In the genomic region with DNA sequence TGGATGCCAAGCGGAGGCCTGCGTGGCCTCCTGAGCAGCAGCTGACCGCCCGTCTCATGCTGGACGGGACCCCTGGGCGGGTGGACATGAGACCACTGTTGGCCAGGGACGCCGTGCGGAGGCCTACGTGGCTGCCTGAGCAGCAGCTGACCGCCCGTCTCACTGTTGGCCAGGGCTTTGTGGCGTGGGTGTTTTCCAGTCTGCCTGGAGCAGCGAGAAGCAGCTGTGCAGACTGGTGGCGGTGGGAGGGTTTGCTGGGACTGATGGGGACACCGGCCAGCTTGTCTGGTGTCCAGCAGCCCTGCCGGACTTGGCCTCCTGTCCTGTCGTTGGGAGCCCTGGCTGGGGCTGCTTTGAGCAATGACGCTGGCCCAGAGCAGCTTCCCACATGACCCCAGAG, we compare ENCODE assay signal across 23 cellular contexts. TPM values are rescaled to one million over a fixed set of nuclear protein-coding genes. Genes with fewer than 3 reads are reported as not detected.
A peak's percentile ranks its signal among the peaks of the same experiment; 100 is the strongest.
DNase-seq lines count a peak whose midpoint lies in the region; ATAC-seq and TF ChIP-seq lines count a peak whose summit lies in the region.
"Had no signal": no experiment of that assay in that cellular context is flagged by ENCODE, and none has a peak within 500 bp of the region (broad histone marks: within the 10 kb centered on the region; RNA-seq: fewer than 3 reads in every experiment).

No MANE protein-coding gene starts in this region.

- intact Hi-C loops in activated T-helper 2 cell treated with anti-CD3 and anti-CD28 coated beads, Interferon-gamma antibody, Interleukin-2, Interleukin-4, amounts not matched to agents 10 μg/mL and 5 μg/mL and 100 μg/mL, durations not matched to agents 14 hours and 24 hours and 36 hours (cut with micrococcal nuclease): no loop called here

- H3K27me3 ChIP-seq in gastroesophageal sphincter (no peaks in the 10 kb centered on the region), mesenchymal stem cell (ENCODE audit: control insufficient read depth in 1 of 2, insufficient read depth in 1 of 2, low read length in 2 of 2) (no peaks in the 10 kb centered on the region)
- H3K27me3 ChIP-seq: BE2C, vagina had no signal

- peak overlapping the region in 1 of 2 experiments; percentile 32 for H3K23ac ChIP-seq in mesenchymal stem cell (ENCODE audit: low read length in 2 of 2)

- H4K8ac ChIP-seq in mesenchymal stem cell (ENCODE audit: low read length): no peak overlapping the region

- H2BK15ac ChIP-seq in mesenchymal stem cell (ENCODE audit: low read depth, poor library complexity, severe bottlenecking): no peak overlapping the region

- POLR2A ChIA-PET in RWPE1 (lab: Yijun Ruan, JAX; ENCODE audit: low non-redundant PET) (no interaction called here), WTC11 (lab: Charles Lee) (interaction anchor here (0.6 kb wide), 1 partner anchor 195 kb away, joined by 8 read pairs; no protein-coding TSS in a partner anchor)

- H3K36me3 Mint-ChIP-seq in stimulated activated naive B cell treated with anti-CD40 and anti-IgM and Interleukin-4, amounts not matched to agents 10 μg/mL and 1 μg/mL and 100 μg/mL, for 72 hours: peaks cover 43 to 53% of the 10 kb centered on the region in 2 donors
- H3K36me3 Mint-ChIP-seq in WTC11: peaks cover 24% of the 10 kb centered on the region
- H3K36me3 Mint-ChIP-seq in activated T-helper 2 cell treated with anti-CD3 and anti-CD28 coated beads, Interferon-gamma antibody, Interleukin-2, Interleukin-4, amounts not matched to agents 10 μg/mL and 5 μg/mL and 100 μg/mL, durations not matched to agents 14 hours and 24 hours and 36 hours (ENCODE audit: low read depth): peaks cover 10% of the 10 kb centered on the region
- H3K36me3 Mint-ChIP-seq in stimulated activated effector memory CD8-positive, alpha-beta T cell treated with anti-CD3 and anti-CD28 coated beads, Interleukin-12 subunit alpha, Interleukin-12 subunit beta, amount 100 ng/mL, for 72 hours: peaks cover 14% of the 10 kb centered on the region

- ATAC-seq in gastroesophageal sphincter: peak; percentile 56
- no peak for ATAC-seq in stimulated activated naive B cell treated with anti-CD40 and anti-IgM and Interleukin-4, amounts not matched to agents 10 μg/mL and 1 μg/mL and 100 μg/mL, for 72 hours (replicated peaks)
- no peak for ATAC-seq in WTC11
- ATAC-seq in stimulated activated effector memory CD8-positive, alpha-beta T cell treated with anti-CD3 and anti-CD28 coated beads, Interleukin-12 subunit alpha, Interleukin-12 subunit beta, amount 100 ng/mL, for 72 hours: no peak

- no peak for TF ChIP-seq POLR2A in gastroesophageal sphincter (IDR thresholded peaks at IDR 0.05)

- TF ChIP-seq EP300 in gastroesophageal sphincter (IDR thresholded peaks at IDR 0.05): no peak

- peaks cover 0 to 41% of the 10 kb centered on the region in 2 donors for H3K36me3 ChIP-seq in gastroesophageal sphincter
- peaks cover 23 to 40% of the 10 kb centered on the region in 2 experiments for H3K36me3 ChIP-seq in mesenchymal stem cell (ENCODE audit: control insufficient read depth in 1 of 2, insufficient read depth in 2 of 2, low read depth in 1 of 2, low read length in 2 of 2)

- TF ChIP-seq CTCF in RWPE1 (conservative IDR thresholded peaks at IDR 0.05; ENCODE audit: low read depth): no peak
- TF ChIP-seq CTCF in gastroesophageal sphincter (IDR thresholded peaks at IDR 0.05): no peak
- no peak for TF ChIP-seq CTCF in WTC11 (IDR thresholded peaks at IDR 0.05)

- CTCF ChIA-PET in RWPE1 (lab: Yijun Ruan, JAX): no interaction called here
- CTCF ChIA-PET in WTC11 (lab: Charles Lee): interaction anchor here (0.6 kb wide), 1 partner anchor 21 kb away, joined by 4 read pairs; no protein-coding TSS in a partner anchor

- peak overlapping the region; percentile 82 for H3K9ac ChIP-seq in mesenchymal stem cell (ENCODE audit: low read length)

- no peaks in the 10 kb centered on the region for H3K9me3 ChIP-seq in gastroesophageal sphincter
- H3K9me3 ChIP-seq in mesenchymal stem cell (ENCODE audit: control insufficient read depth, low read length): no peaks in the 10 kb centered on the region
- H3K9me3 ChIP-seq: BE2C, vagina had no signal

- no peak overlapping the region for H4K91ac ChIP-seq in mesenchymal stem cell (ENCODE audit: low read length)

- no peak overlapping the region for H2AK5ac ChIP-seq in mesenchymal stem cell (ENCODE audit: low read length, severe bottlenecking)

- H3K27ac ChIP-seq in RWPE1: 0 out of 2 replicates have a peak overlapping the region, but pooled peaks have one; percentile 12
- peak overlapping the region in 2 of 4 donors; percentile 19 to 33 for H3K27ac ChIP-seq in gastroesophageal sphincter
- H3K27ac ChIP-seq in mesenchymal stem cell (ENCODE audit: low read length, poor library complexity, severe bottlenecking): no peak overlapping the region
- H3K27ac ChIP-seq: vagina had no signal

- no peak overlapping the region for H3K18ac ChIP-seq in mesenchymal stem cell (ENCODE audit: low read depth in 1 of 2, low read length in 2 of 2)

- H3K27ac Mint-ChIP-seq in stimulated activated naive B cell treated with anti-CD40 and anti-IgM and Interleukin-4, amounts not matched to agents 10 μg/mL and 1 μg/mL and 100 μg/mL, for 72 hours: peak overlapping the region; percentile 22
- H3K27ac Mint-ChIP-seq in WTC11: no peak overlapping the region
- H3K27ac Mint-ChIP-seq in activated T-helper 2 cell treated with anti-CD3 and anti-CD28 coated beads, Interferon-gamma antibody, Interleukin-2, Interleukin-4, amounts not matched to agents 10 μg/mL and 5 μg/mL and 100 μg/mL, durations not matched to agents 14 hours and 24 hours and 36 hours: no peak overlapping the region
- no peak overlapping the region for H3K27ac Mint-ChIP-seq in stimulated activated effector memory CD8-positive, alpha-beta T cell treated with anti-CD3 and anti-CD28 coated beads, Interleukin-12 subunit alpha, Interleukin-12 subunit beta, amount 100 ng/mL, for 72 hours
- H3K27ac Mint-ChIP-seq: activated CD4-positive, alpha-beta T cell treated with anti-CD3 and anti-CD28 coated beads, Interleukin-2, amount 10 ng/mL, durations not matched to agents 24 days and 14 days; activated naive CD8-positive, alpha-beta T cell treated with anti-CD3 and anti-CD28 coated beads, Interleukin-2, amount 10 ng/mL, durations not matched to agents 7 days and 5 days; activated T-cell treated with anti-CD3 and anti-CD28 coated beads, Interleukin-2, amount 50 U/mL, for 24 hours; nephron had no signal

- H3K4ac ChIP-seq in mesenchymal stem cell (ENCODE audit: low read depth in 1 of 2, low read length in 2 of 2): no peak overlapping the region

- H3K4me1 ChIP-seq in gastroesophageal sphincter (peaks cover 0 to 10% (median 0%) of the 10 kb centered on the region in 3 donors), mesenchymal stem cell (ENCODE audit: control insufficient read depth, insufficient read depth, low read depth, low read length) (peaks cover 11% of the 10 kb centered on the region)
- H3K4me1 ChIP-seq: BE2C had no signal

- 85% methylated on average over 4 of the region's 19 CpGs; no CpG with 5 or more reads in 1 of the 2 donors for WGBS in gastroesophageal sphincter (ENCODE audit: low coverage in 1 of 2), 2 donors
- WGBS in mesenchymal stem cell: 92% methylated on average over 19 of the region's 19 CpGs

- peaks cover 6% of the 10 kb centered on the region for H3K79me1 ChIP-seq in mesenchymal stem cell (replicated peaks; ENCODE audit: low read length, poor library complexity, severe bottlenecking)

- no peak overlapping the region for H3K4me3 ChIP-seq in gastroesophageal sphincter
- peak overlapping the region in 1 of 2 experiments; percentile 48 for H3K4me3 ChIP-seq in mesenchymal stem cell (ENCODE audit: insufficient read depth in 1 of 2, low read depth in 1 of 2, low read length in 2 of 2)
- H3K4me3 ChIP-seq: smooth muscle cell, vagina had no signal

- peaks cover 32 to 35% of the 10 kb centered on the region in 2 donors for H3K4me1 Mint-ChIP-seq in stimulated activated naive B cell treated with anti-CD40 and anti-IgM and Interleukin-4, amounts not matched to agents 10 μg/mL and 1 μg/mL and 100 μg/mL, for 72 hours
- H3K4me1 Mint-ChIP-seq in WTC11: no peaks in the 10 kb centered on the region
- H3K4me1 Mint-ChIP-seq in activated T-helper 2 cell treated with anti-CD3 and anti-CD28 coated beads, Interferon-gamma antibody, Interleukin-2, Interleukin-4, amounts not matched to agents 10 μg/mL and 5 μg/mL and 100 μg/mL, durations not matched to agents 14 hours and 24 hours and 36 hours (ENCODE audit: low read depth): peaks cover 26% of the 10 kb centered on the region
- peaks cover 40% of the 10 kb centered on the region for H3K4me1 Mint-ChIP-seq in stimulated activated effector memory CD8-positive, alpha-beta T cell treated with anti-CD3 and anti-CD28 coated beads, Interleukin-12 subunit alpha, Interleukin-12 subunit beta, amount 100 ng/mL, for 72 hours

- DNase-seq in RWPE1 (ENCODE audit: low spot score): no peak
- no peak for DNase-seq in mesenchymal stem cell
- no peak for DNase-seq in stimulated activated naive B cell treated with anti-CD40 and anti-IgM and Interleukin-4, amounts not matched to agents 10 μg/mL and 1 μg/mL and 100 μg/mL, for 72 hours
- no peak for DNase-seq in WTC11 (ENCODE audit: low spot score)
- no peak for DNase-seq in activated T-helper 2 cell treated with anti-CD3 and anti-CD28 coated beads, Interferon-gamma antibody, Interleukin-2, Interleukin-4, amounts not matched to agents 10 μg/mL and 5 μg/mL and 100 μg/mL, durations not matched to agents 14 hours and 24 hours and 36 hours (ENCODE audit: low spot score)
- DNase-seq in stimulated activated effector memory CD8-positive, alpha-beta T cell treated with anti-CD3 and anti-CD28 coated beads, Interleukin-12 subunit alpha, Interleukin-12 subunit beta, amount 100 ng/mL, for 72 hours (ENCODE audit: low spot score in 2 of 2): no peak
- DNase-seq in amniotic stem cell (lab: John Stamatoyannopoulos, UW): no peak
- DNase-seq: activated CD4-positive, alpha-beta T cell treated with anti-CD3 and anti-CD28 coated beads, Interleukin-2, amount 10 ng/mL, durations not matched to agents 24 days and 14 days; activated naive CD8-positive, alpha-beta T cell treated with anti-CD3 and anti-CD28 coated beads, Interleukin-2, amount 10 ng/mL, durations not matched to agents 7 days and 5 days; activated T-cell treated with anti-CD3 and anti-CD28 coated beads, Interleukin-2, amount 50 U/mL, for 24 hours; BE2C; DND-41; left colon; MM.1S; NCI-H2081; NCI-H82; SHP77; stimulated activated naive CD4-positive, alpha-beta T cell treated with Interleukin-2 at 50 U/mL for 16 hours had no signal

- H3K4me3 Mint-ChIP-seq in stimulated activated naive B cell treated with anti-CD40 and anti-IgM and Interleukin-4, amounts not matched to agents 10 μg/mL and 1 μg/mL and 100 μg/mL, for 72 hours: no peak overlapping the region
- H3K4me3 Mint-ChIP-seq in WTC11: no peak overlapping the region
- no peak overlapping the region for H3K4me3 Mint-ChIP-seq in activated T-helper 2 cell treated with anti-CD3 and anti-CD28 coated beads, Interferon-gamma antibody, Interleukin-2, Interleukin-4, amounts not matched to agents 10 μg/mL and 5 μg/mL and 100 μg/mL, durations not matched to agents 14 hours and 24 hours and 36 hours (ENCODE audit: low read depth)
- no peak overlapping the region for H3K4me3 Mint-ChIP-seq in stimulated activated effector memory CD8-positive, alpha-beta T cell treated with anti-CD3 and anti-CD28 coated beads, Interleukin-12 subunit alpha, Interleukin-12 subunit beta, amount 100 ng/mL, for 72 hours
- H3K4me3 Mint-ChIP-seq: activated CD4-positive, alpha-beta T cell treated with anti-CD3 and anti-CD28 coated beads, Interleukin-2, amount 10 ng/mL, durations not matched to agents 24 days and 14 days; activated naive CD8-positive, alpha-beta T cell treated with anti-CD3 and anti-CD28 coated beads, Interleukin-2, amount 10 ng/mL, durations not matched to agents 7 days and 5 days; activated T-cell treated with anti-CD3 and anti-CD28 coated beads, Interleukin-2, amount 50 U/mL, for 24 hours; nephron had no signal

- H2BK12ac ChIP-seq in mesenchymal stem cell (ENCODE audit: low read length in 2 of 2): no peak overlapping the region

- peaks cover 3 to 9% of the 10 kb centered on the region in 2 donors for H3K9me3 Mint-ChIP-seq in stimulated activated naive B cell treated with anti-CD40 and anti-IgM and Interleukin-4, amounts not matched to agents 10 μg/mL and 1 μg/mL and 100 μg/mL, for 72 hours
- H3K9me3 Mint-ChIP-seq in WTC11: peaks cover 6% of the 10 kb centered on the region; the same call in 1 of the 2 replicates
- no peaks in the 10 kb centered on the region for H3K9me3 Mint-ChIP-seq in activated T-helper 2 cell treated with anti-CD3 and anti-CD28 coated beads, Interferon-gamma antibody, Interleukin-2, Interleukin-4, amounts not matched to agents 10 μg/mL and 5 μg/mL and 100 μg/mL, durations not matched to agents 14 hours and 24 hours and 36 hours
- H3K9me3 Mint-ChIP-seq in stimulated activated effector memory CD8-positive, alpha-beta T cell treated with anti-CD3 and anti-CD28 coated beads, Interleukin-12 subunit alpha, Interleukin-12 subunit beta, amount 100 ng/mL, for 72 hours: no peaks in the 10 kb centered on the region
- H3K9me3 Mint-ChIP-seq: activated CD4-positive, alpha-beta T cell treated with anti-CD3 and anti-CD28 coated beads, Interleukin-2, amount 10 ng/mL, durations not matched to agents 24 days and 14 days; activated naive CD8-positive, alpha-beta T cell treated with anti-CD3 and anti-CD28 coated beads, Interleukin-2, amount 10 ng/mL, durations not matched to agents 7 days and 5 days; activated T-cell treated with anti-CD3 and anti-CD28 coated beads, Interleukin-2, amount 50 U/mL, for 24 hours had no signal

- no peak overlapping the region for H2BK120ac ChIP-seq in mesenchymal stem cell (ENCODE audit: low read depth, low read length)

- H3K27me3 Mint-ChIP-seq in stimulated activated naive B cell treated with anti-CD40 and anti-IgM and Interleukin-4, amounts not matched to agents 10 μg/mL and 1 μg/mL and 100 μg/mL, for 72 hours: no peaks in the 10 kb centered on the region
- peaks cover 6% of the 10 kb centered on the region for H3K27me3 Mint-ChIP-seq in WTC11 (ENCODE audit: low read depth)
- no peaks in the 10 kb centered on the region for H3K27me3 Mint-ChIP-seq in activated T-helper 2 cell treated with anti-CD3 and anti-CD28 coated beads, Interferon-gamma antibody, Interleukin-2, Interleukin-4, amounts not matched to agents 10 μg/mL and 5 μg/mL and 100 μg/mL, durations not matched to agents 14 hours and 24 hours and 36 hours (ENCODE audit: low read depth)
- H3K27me3 Mint-ChIP-seq: activated CD4-positive, alpha-beta T cell treated with anti-CD3 and anti-CD28 coated beads, Interleukin-2, amount 10 ng/mL, durations not matched to agents 24 days and 14 days; activated naive CD8-positive, alpha-beta T cell treated with anti-CD3 and anti-CD28 coated beads, Interleukin-2, amount 10 ng/mL, durations not matched to agents 7 days and 5 days; activated T-cell treated with anti-CD3 and anti-CD28 coated beads, Interleukin-2, amount 50 U/mL, for 24 hours had no signal

- H2BK5ac ChIP-seq in mesenchymal stem cell (ENCODE audit: low read depth, low read length, poor library complexity, severe bottlenecking): no peak overlapping the region

- H3K14ac ChIP-seq in mesenchymal stem cell (ENCODE audit: low read length in 2 of 2): peak overlapping the region in 1 of 2 experiments; percentile 35

- H2AFZ ChIP-seq in mesenchymal stem cell (ENCODE audit: low read depth, low read length): no peak overlapping the region

- H3K4me2 ChIP-seq in mesenchymal stem cell (ENCODE audit: low read length, poor library complexity, severe bottlenecking): no peak overlapping the region
- H3K4me2 ChIP-seq: smooth muscle cell had no signal

RNA-seq across cellular contexts. Expression of gene D2HGDH, which starts 5.8 kb away (rescaled TPM):
- total RNA-seq in gastroesophageal sphincter (10 to 100 TPM; 12.5 to 21.8 (median 13.3) TPM), WTC11 (2021) (22.7 to 28.1 TPM (median 26.8 TPM) in 3 replicates)
- polyA plus RNA-seq in mesenchymal stem cell (2013, experiment 1 of 2): 5.7 TPM
- polyA plus RNA-seq in mesenchymal stem cell (2013, experiment 2 of 2): 5.3 TPM
- total RNA-seq in activated T-helper 2 cell treated with anti-CD3 and anti-CD28 coated beads, Interferon-gamma antibody, Interleukin-2, Interleukin-4, amounts not matched to agents 10 μg/mL and 5 μg/mL and 100 μg/mL, durations not matched to agents 14 hours and 24 hours and 36 hours: 36.5 and 39.9 TPM in 2 replicates

RNA-seq across cellular contexts. Expression of gene ING5, which starts 26.8 kb away (rescaled TPM):
- total RNA-seq in gastroesophageal sphincter (10 to 100 TPM; 18.0 to 46.7 (median 35.5) TPM), WTC11 (2021) (43.1 to 47.4 TPM (median 45.3 TPM) in 3 replicates)
- polyA plus RNA-seq in mesenchymal stem cell (2013, experiment 1 of 2): 11.3 TPM
- 11.4 TPM for polyA plus RNA-seq in mesenchymal stem cell (2013, experiment 2 of 2)
- total RNA-seq in activated T-helper 2 cell treated with anti-CD3 and anti-CD28 coated beads, Interferon-gamma antibody, Interleukin-2, Interleukin-4, amounts not matched to agents 10 μg/mL and 5 μg/mL and 100 μg/mL, durations not matched to agents 14 hours and 24 hours and 36 hours: 49.4 and 56.4 TPM in 2 replicates

RNA-seq across cellular contexts. Expression of gene DTYMK, which starts 42.0 kb away (rescaled TPM):
- total RNA-seq in gastroesophageal sphincter (10 to 100 TPM in 2 of 4 donors, 1 to 10 TPM in 2; 7.7 to 18.7 (median 11.0) TPM), WTC11 (2021) (79.9 to 88.1 TPM (median 87.7 TPM) in 3 replicates)
- polyA plus RNA-seq in mesenchymal stem cell (2013, experiment 1 of 2): 20.3 TPM
- 20.5 TPM for polyA plus RNA-seq in mesenchymal stem cell (2013, experiment 2 of 2)
- total RNA-seq in activated T-helper 2 cell treated with anti-CD3 and anti-CD28 coated beads, Interferon-gamma antibody, Interleukin-2, Interleukin-4, amounts not matched to agents 10 μg/mL and 5 μg/mL and 100 μg/mL, durations not matched to agents 14 hours and 24 hours and 36 hours: 95.9 and 98.2 TPM in 2 replicates

RNA-seq across cellular contexts. Expression of gene GAL3ST2, which starts 48.0 kb away (rescaled TPM):
- total RNA-seq in gastroesophageal sphincter (under 1 TPM in 1 of 4 donors, not detected in 3; 0.40 TPM), WTC11 (2021) (0.73 to 0.98 TPM (median 0.78 TPM) in 3 replicates)
- 0.06 TPM for polyA plus RNA-seq in mesenchymal stem cell (2013, experiment 1 of 2)
- polyA plus RNA-seq in mesenchymal stem cell (2013, experiment 2 of 2): 0.07 TPM
- total RNA-seq in activated T-helper 2 cell treated with anti-CD3 and anti-CD28 coated beads, Interferon-gamma antibody, Interleukin-2, Interleukin-4, amounts not matched to agents 10 μg/mL and 5 μg/mL and 100 μg/mL, durations not matched to agents 14 hours and 24 hours and 36 hours: 1.3 and 1.9 TPM in 2 replicates
- total RNA-seq: H4, smooth muscle cell had no signal
